Comparison of ENCODE assay signal across 9 cellular contexts in genomic region chr10:49512121-49512809, GRCh38. TPM values are rescaled to one million over a fixed set of nuclear protein-coding genes. Genes with fewer than 3 reads are reported as not detected.
DNase-seq lines count a peak whose midpoint lies in the region; ATAC-seq and TF ChIP-seq lines count a peak whose summit lies in the region.
"Had no signal": no experiment of that assay in that cellular context is flagged by ENCODE, and none has a peak within 500 bp of the region (broad histone marks: within the 10 kb centered on the region; RNA-seq: fewer than 3 reads in every experiment).

No MANE protein-coding gene starts in this region.

- no peaks in the 10 kb centered on the region for H3K9me3 Mint-ChIP-seq in activated CD4-positive, alpha-beta memory T cell treated with anti-CD3 and anti-CD28 coated beads, Interleukin-2, amount 10 ng/mL, durations not matched to agents 7 days and 5 days

- no peaks in the 10 kb centered on the region for H3K27me3 ChIP-seq in gastrocnemius medialis
- H3K27me3 ChIP-seq: BLaER1 had no signal

- no peak for TF ChIP-seq POLR2A in gastrocnemius medialis (IDR thresholded peaks at IDR 0.05)

- H3K9me3 ChIP-seq in gastrocnemius medialis = no peaks in the 10 kb centered on the region
- H3K9me3 ChIP-seq: BLaER1 had no signal

- H3K27ac Mint-ChIP-seq in activated CD4-positive, alpha-beta memory T cell treated with anti-CD3 and anti-CD28 coated beads, Interleukin-2, amount 10 ng/mL, durations not matched to agents 7 days and 5 days = no peak overlapping the region

- peak; percentile 71 for TF ChIP-seq CTCF in fibroblast of villous mesenchyme (IDR thresholded peaks at IDR 0.05; ENCODE audit: insufficient read depth, low read depth, low read length)
- peak in 4 of 5 experiments; percentile 15 to 62 (median 44) for TF ChIP-seq CTCF in gastrocnemius medialis (IDR thresholded peaks at IDR 0.05 in 4 of 5, conservative IDR thresholded peaks at IDR 0.05 in 1 of 5)

- H3K4me3 ChIP-seq in fibroblast of villous mesenchyme (ENCODE audit: low read depth, low read length) = no peak overlapping the region
- no peak overlapping the region for H3K4me3 ChIP-seq in gastrocnemius medialis
- H3K4me3 ChIP-seq: BLaER1 had no signal

- CTCF ChIA-PET in activated CD4-positive, alpha-beta memory T cell treated with anti-CD3 and anti-CD28 coated beads, Interleukin-2, amount 10 ng/mL, durations not matched to agents 7 days and 5 days (lab: Charles Lee) = interaction anchor here (0.6 to 12.6 kb wide), 17 partner anchors 9 to 854 kb away, joined by 3 to 304 read pairs (median 4); partner anchors contain the start of gene ERCC6

- no peak overlapping the region for H3K27ac ChIP-seq in gastrocnemius medialis
- H3K27ac ChIP-seq: BLaER1 had no signal

- H3K4me1 Mint-ChIP-seq in activated CD4-positive, alpha-beta memory T cell treated with anti-CD3 and anti-CD28 coated beads, Interleukin-2, amount 10 ng/mL, durations not matched to agents 7 days and 5 days = peaks cover 17% of the 10 kb centered on the region

- H3K36me3 ChIP-seq in gastrocnemius medialis = no peaks in the 10 kb centered on the region

- peaks cover 7% of the 10 kb centered on the region for H3K36me3 Mint-ChIP-seq in activated CD4-positive, alpha-beta memory T cell treated with anti-CD3 and anti-CD28 coated beads, Interleukin-2, amount 10 ng/mL, durations not matched to agents 7 days and 5 days (ENCODE audit: low read depth)

- no peaks in the 10 kb centered on the region for H3K27me3 Mint-ChIP-seq in activated CD4-positive, alpha-beta memory T cell treated with anti-CD3 and anti-CD28 coated beads, Interleukin-2, amount 10 ng/mL, durations not matched to agents 7 days and 5 days

- ATAC-seq in HG03565 (IDR thresholded peaks at IDR 0.05; ENCODE audit: unreplicated experiment) (peak; percentile 46), SK-N-SH treated with all-trans-retinoic acid at 6 μM for 48 hours (peak; percentile 84), gastrocnemius medialis (no peak)

- intact Hi-C loops in gastrocnemius medialis (cut with DNase I; ENCODE audit: low total_unique reads) = no loop called here

- in situ Hi-C loops in gastrocnemius medialis (cut with MboI; ENCODE audit: low sequenced_read_pairs in 4 of 4) = loop anchor here (10.0 to 25.0 kb wide), 6 partner anchors 97 to 850 kb away; no protein-coding TSS in a partner anchor

- DNase-seq in DMS79 treated with DMSO at 0.1 percent for 48 hours (lab: John Stamatoyannopoulos, UW) = peak; percentile 2
- DNase-seq in DMS79 (lab: John Stamatoyannopoulos, UW) = no peak
- DNase-seq in fibroblast of villous mesenchyme (ENCODE audit: low read depth) = peak; percentile 45
- no peak for DNase-seq in gastrocnemius medialis
- no peak for DNase-seq in amygdala (lab: John Stamatoyannopoulos, UW)
- DNase-seq in activated CD4-positive, alpha-beta memory T cell treated with anti-CD3 and anti-CD28 coated beads, Interleukin-2, amount 10 ng/mL, durations not matched to agents 7 days and 5 days = no peak

- peaks cover 0 to 13% of the 10 kb centered on the region in 2 donors for H3K4me1 ChIP-seq in gastrocnemius medialis

- POLR2A ChIA-PET in activated CD4-positive, alpha-beta memory T cell treated with anti-CD3 and anti-CD28 coated beads, Interleukin-2, amount 10 ng/mL, durations not matched to agents 7 days and 5 days (lab: Charles Lee) = no interaction called here

- no peak overlapping the region for H3K4me3 Mint-ChIP-seq in activated CD4-positive, alpha-beta memory T cell treated with anti-CD3 and anti-CD28 coated beads, Interleukin-2, amount 10 ng/mL, durations not matched to agents 7 days and 5 days

TF ChIP-seq in SK-N-SH treated with all-trans-retinoic acid at 6 μM for 48 hours, 23 proteins besides CTCF, POLR2A, EP300 and RAD21:
- TF ChIP-seq ARNTL (CRISPR knock-in tag; IDR thresholded peaks at IDR 0.05; ENCODE audit: borderline replicate concordance, low read depth) = no peak
- TF ChIP-seq PATZ1 (CRISPR knock-in tag; IDR thresholded peaks at IDR 0.05; ENCODE audit: borderline replicate concordance) = no peak
- no peak for TF ChIP-seq CSRNP3 (CRISPR knock-in tag; IDR thresholded peaks at IDR 0.05)
- no peak for TF ChIP-seq ZC3H10 (CRISPR knock-in tag; IDR thresholded peaks at IDR 0.05)
- TF ChIP-seq RARB (CRISPR knock-in tag; IDR thresholded peaks at IDR 0.05) = no peak
- TF ChIP-seq PPARA (CRISPR knock-in tag; IDR thresholded peaks at IDR 0.05; ENCODE audit: borderline replicate concordance) = no peak

RNA-seq across cellular contexts. Expression of gene ERCC6, which starts 26.7 kb away (rescaled TPM):
- 16.1 and 35.4 TPM in 2 replicates for total RNA-seq in fibroblast of villous mesenchyme
- total RNA-seq in gastrocnemius medialis = 10 to 100 TPM in 3 of 4 donors, 1 to 10 TPM in 1; 8.7 to 16.7 (median 10.5) TPM
- total RNA-seq in activated CD4-positive, alpha-beta memory T cell treated with anti-CD3 and anti-CD28 coated beads, Interleukin-2, amount 10 ng/mL, durations not matched to agents 7 days and 5 days = 10 to 100 TPM; 24.9 to 29.2 TPM

Comparison
In these comparisons a context has a peak if more than half of its experiments do, and no peak if none do; other contexts are left out.
1. DNase-seq: peak in DMS79 treated with DMSO at 0.1 percent for 48 hours (single experiment) and fibroblast of villous mesenchyme (single experiment); none in DMS79 (single experiment), gastrocnemius medialis (0 of 2), amygdala (0 of 56) and activated CD4-positive, alpha-beta memory T cell treated with anti-CD3 and anti-CD28 coated beads, Interleukin-2, amount 10 ng/mL, durations not matched to agents 7 days and 5 days (single experiment).
2. ATAC-seq: peak in HG03565 (single experiment) and SK-N-SH treated with all-trans-retinoic acid at 6 μM for 48 hours (single experiment); none in gastrocnemius medialis (0 of 2).